Comparison of ENCODE assay signal across 1 cellular context in genomic region chr20:53915459-53916172, GRCh38.
TF ChIP-seq lines count a peak whose summit lies in the region.

No MANE protein-coding gene starts in this region.

TF ChIP-seq in K562, 482 proteins besides CTCF, POLR2A, EP300 and RAD21 (continued from another document and continues in another):
- TF ChIP-seq, protein P1, sequence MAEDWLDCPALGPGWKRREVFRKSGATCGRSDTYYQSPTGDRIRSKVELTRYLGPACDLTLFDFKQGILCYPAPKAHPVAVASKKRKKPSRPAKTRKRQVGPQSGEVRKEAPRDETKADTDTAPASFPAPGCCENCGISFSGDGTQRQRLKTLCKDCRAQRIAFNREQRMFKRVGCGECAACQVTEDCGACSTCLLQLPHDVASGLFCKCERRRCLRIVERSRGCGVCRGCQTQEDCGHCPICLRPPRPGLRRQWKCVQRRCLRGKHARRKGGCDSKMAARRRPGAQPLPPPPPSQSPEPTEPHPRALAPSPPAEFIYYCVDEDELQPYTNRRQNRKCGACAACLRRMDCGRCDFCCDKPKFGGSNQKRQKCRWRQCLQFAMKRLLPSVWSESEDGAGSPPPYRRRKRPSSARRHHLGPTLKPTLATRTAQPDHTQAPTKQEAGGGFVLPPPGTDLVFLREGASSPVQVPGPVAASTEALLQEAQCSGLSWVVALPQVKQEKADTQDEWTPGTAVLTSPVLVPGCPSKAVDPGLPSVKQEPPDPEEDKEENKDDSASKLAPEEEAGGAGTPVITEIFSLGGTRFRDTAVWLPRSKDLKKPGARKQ (CRISPR knock-in tag; IDR thresholded peaks at IDR 0.05) = no peak
- TF ChIP-seq MTA3 (IDR thresholded peaks at IDR 0.05; ENCODE audit: borderline replicate concordance) (0 out of 2 replicates have a peak, but pooled peaks have one; percentile 40), CTCFL (IDR thresholded peaks at IDR 0.05; ENCODE audit: borderline replicate concordance, insufficient read depth, low read depth, low read length, poor library complexity, severe bottlenecking) (peak; percentile 21), IRF2 (CRISPR knock-in tag; IDR thresholded peaks at IDR 0.05) (no peak), SMARCB1 (IDR thresholded peaks at IDR 0.05; ENCODE audit: insufficient read length, low read depth) (no peak), SP2 (IDR thresholded peaks at IDR 0.05; ENCODE audit: extremely low read depth, low read depth, low read length, poor library complexity, severe bottlenecking) (no peak), ZNF134 (CRISPR knock-in tag; conservative IDR thresholded peaks at IDR 0.05) (no peak), POLR2B (IDR thresholded peaks at IDR 0.05; ENCODE audit: low read depth, partially characterized antibody) (no peak), BCOR (IDR thresholded peaks at IDR 0.05) (0 out of 2 replicates have a peak, but pooled peaks have one; percentile 27), TRIM24 (IDR thresholded peaks at IDR 0.05) (0 out of 4 replicates have a peak, but pooled peaks of 1 of the 2 experiments have one; percentile 16), CREM (IDR thresholded peaks at IDR 0.05; ENCODE audit: low read depth) (no peak), KAT8 (IDR thresholded peaks at IDR 0.05; ENCODE audit: low read depth) (peak; percentile 98), SMAD4 (CRISPR knock-in tag; conservative IDR thresholded peaks at IDR 0.05) (peak; percentile 55; the same call in 1 of the 2 replicates), HDAC6 (IDR thresholded peaks at IDR 0.05; ENCODE audit: low read depth, low read length) (no peak), CEBPZ (IDR thresholded peaks at IDR 0.05; ENCODE audit: borderline replicate concordance, low read depth, low read length) (no peak), ZNF740 (CRISPR knock-in tag; IDR thresholded peaks at IDR 0.05) (no peak), ZNF740 (tag; IDR thresholded peaks at IDR 0.05) (no peak), SNRNP70 (optimal IDR thresholded peaks at IDR 0.05; ENCODE audit: low read depth, low read length) (no peak), WHSC1 (IDR thresholded peaks at IDR 0.05; ENCODE audit: low read length) (no peak), ZNF609 (CRISPR knock-in tag; IDR thresholded peaks at IDR 0.05; ENCODE audit: borderline replicate concordance) (no peak), CHD2 (IDR thresholded peaks at IDR 0.05; ENCODE audit: low read depth, low read length) (no peak), RBM15 (IDR thresholded peaks at IDR 0.05; ENCODE audit: insufficient read depth, low read length) (no peak), SMARCA5 (IDR thresholded peaks at IDR 0.05) (no peak), CC2D1A (IDR thresholded peaks at IDR 0.05) (peak; percentile 75; the same call in 1 of the 2 replicates), MCM7 (IDR thresholded peaks at IDR 0.05) (no peak), CREBBP (IDR thresholded peaks at IDR 0.05; ENCODE audit: low read depth, low read length) (no peak), ZNF12 (CRISPR knock-in tag; IDR thresholded peaks at IDR 0.05) (no peak), TOE1 (IDR thresholded peaks at IDR 0.05; ENCODE audit: borderline replicate concordance) (0 out of 2 replicates have a peak, but pooled peaks have one; percentile 10), TOE1 (CRISPR knock-in tag; IDR thresholded peaks at IDR 0.05; ENCODE audit: borderline replicate concordance, low read depth) (no peak), GATA2 (CRISPR knock-in tag; IDR thresholded peaks at IDR 0.05) (peak; percentile 30; the same call in 1 of the 2 replicates), SLC30A9 (CRISPR knock-in tag; IDR thresholded peaks at IDR 0.05) (no peak), DACH1 (IDR thresholded peaks at IDR 0.05; ENCODE audit: partially characterized antibody) (no peak), ZNF316 (IDR thresholded peaks at IDR 0.05) (0 out of 2 replicates have a peak, but pooled peaks have one; percentile 38)
- TF ChIP-seq, protein P2, sequence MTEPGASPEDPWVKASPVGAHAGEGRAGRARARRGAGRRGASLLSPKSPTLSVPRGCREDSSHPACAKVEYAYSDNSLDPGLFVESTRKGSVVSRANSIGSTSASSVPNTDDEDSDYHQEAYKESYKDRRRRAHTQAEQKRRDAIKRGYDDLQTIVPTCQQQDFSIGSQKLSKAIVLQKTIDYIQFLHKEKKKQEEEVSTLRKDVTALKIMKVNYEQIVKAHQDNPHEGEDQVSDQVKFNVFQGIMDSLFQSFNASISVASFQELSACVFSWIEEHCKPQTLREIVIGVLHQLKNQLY (CRISPR knock-in tag; conservative IDR thresholded peaks at IDR 0.05) = no peak
- TF ChIP-seq, protein P3, sequence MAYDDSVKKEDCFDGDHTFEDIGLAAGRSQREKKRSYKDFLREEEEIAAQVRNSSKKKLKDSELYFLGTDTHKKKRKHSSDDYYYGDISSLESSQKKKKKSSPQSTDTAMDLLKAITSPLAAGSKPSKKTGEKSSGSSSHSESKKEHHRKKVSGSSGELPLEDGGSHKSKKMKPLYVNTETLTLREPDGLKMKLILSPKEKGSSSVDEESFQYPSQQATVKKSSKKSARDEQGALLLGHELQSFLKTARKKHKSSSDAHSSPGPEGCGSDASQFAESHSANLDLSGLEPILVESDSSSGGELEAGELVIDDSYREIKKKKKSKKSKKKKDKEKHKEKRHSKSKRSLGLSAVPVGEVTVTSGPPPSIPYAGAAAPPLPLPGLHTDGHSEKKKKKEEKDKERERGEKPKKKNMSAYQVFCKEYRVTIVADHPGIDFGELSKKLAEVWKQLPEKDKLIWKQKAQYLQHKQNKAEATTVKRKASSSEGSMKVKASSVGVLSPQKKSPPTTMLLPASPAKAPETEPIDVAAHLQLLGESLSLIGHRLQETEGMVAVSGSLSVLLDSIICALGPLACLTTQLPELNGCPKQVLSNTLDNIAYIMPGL (CRISPR knock-in tag; IDR thresholded peaks at IDR 0.05) = no peak
- TF ChIP-seq, protein P4, sequence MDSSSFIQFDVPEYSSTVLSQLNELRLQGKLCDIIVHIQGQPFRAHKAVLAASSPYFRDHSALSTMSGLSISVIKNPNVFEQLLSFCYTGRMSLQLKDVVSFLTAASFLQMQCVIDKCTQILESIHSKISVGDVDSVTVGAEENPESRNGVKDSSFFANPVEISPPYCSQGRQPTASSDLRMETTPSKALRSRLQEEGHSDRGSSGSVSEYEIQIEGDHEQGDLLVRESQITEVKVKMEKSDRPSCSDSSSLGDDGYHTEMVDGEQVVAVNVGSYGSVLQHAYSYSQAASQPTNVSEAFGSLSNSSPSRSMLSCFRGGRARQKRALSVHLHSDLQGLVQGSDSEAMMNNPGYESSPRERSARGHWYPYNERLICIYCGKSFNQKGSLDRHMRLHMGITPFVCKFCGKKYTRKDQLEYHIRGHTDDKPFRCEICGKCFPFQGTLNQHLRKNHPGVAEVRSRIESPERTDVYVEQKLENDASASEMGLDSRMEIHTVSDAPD (CRISPR knock-in tag; IDR thresholded peaks at IDR 0.05) = no peak
- TF ChIP-seq, protein P5, sequence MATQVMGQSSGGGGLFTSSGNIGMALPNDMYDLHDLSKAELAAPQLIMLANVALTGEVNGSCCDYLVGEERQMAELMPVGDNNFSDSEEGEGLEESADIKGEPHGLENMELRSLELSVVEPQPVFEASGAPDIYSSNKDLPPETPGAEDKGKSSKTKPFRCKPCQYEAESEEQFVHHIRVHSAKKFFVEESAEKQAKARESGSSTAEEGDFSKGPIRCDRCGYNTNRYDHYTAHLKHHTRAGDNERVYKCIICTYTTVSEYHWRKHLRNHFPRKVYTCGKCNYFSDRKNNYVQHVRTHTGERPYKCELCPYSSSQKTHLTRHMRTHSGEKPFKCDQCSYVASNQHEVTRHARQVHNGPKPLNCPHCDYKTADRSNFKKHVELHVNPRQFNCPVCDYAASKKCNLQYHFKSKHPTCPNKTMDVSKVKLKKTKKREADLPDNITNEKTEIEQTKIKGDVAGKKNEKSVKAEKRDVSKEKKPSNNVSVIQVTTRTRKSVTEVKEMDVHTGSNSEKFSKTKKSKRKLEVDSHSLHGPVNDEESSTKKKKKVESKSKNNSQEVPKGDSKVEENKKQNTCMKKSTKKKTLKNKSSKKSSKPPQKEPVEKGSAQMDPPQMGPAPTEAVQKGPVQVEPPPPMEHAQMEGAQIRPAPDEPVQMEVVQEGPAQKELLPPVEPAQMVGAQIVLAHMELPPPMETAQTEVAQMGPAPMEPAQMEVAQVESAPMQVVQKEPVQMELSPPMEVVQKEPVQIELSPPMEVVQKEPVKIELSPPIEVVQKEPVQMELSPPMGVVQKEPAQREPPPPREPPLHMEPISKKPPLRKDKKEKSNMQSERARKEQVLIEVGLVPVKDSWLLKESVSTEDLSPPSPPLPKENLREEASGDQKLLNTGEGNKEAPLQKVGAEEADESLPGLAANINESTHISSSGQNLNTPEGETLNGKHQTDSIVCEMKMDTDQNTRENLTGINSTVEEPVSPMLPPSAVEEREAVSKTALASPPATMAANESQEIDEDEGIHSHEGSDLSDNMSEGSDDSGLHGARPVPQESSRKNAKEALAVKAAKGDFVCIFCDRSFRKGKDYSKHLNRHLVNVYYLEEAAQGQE (CRISPR knock-in tag; IDR thresholded peaks at IDR 0.05; ENCODE audit: low read depth) = no peak
- TF ChIP-seq, protein P6, sequence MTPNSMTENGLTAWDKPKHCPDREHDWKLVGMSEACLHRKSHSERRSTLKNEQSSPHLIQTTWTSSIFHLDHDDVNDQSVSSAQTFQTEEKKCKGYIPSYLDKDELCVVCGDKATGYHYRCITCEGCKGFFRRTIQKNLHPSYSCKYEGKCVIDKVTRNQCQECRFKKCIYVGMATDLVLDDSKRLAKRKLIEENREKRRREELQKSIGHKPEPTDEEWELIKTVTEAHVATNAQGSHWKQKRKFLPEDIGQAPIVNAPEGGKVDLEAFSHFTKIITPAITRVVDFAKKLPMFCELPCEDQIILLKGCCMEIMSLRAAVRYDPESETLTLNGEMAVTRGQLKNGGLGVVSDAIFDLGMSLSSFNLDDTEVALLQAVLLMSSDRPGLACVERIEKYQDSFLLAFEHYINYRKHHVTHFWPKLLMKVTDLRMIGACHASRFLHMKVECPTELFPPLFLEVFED (CRISPR knock-in tag; conservative IDR thresholded peaks at IDR 0.05) = no peak
